In the genomic region with DNA sequence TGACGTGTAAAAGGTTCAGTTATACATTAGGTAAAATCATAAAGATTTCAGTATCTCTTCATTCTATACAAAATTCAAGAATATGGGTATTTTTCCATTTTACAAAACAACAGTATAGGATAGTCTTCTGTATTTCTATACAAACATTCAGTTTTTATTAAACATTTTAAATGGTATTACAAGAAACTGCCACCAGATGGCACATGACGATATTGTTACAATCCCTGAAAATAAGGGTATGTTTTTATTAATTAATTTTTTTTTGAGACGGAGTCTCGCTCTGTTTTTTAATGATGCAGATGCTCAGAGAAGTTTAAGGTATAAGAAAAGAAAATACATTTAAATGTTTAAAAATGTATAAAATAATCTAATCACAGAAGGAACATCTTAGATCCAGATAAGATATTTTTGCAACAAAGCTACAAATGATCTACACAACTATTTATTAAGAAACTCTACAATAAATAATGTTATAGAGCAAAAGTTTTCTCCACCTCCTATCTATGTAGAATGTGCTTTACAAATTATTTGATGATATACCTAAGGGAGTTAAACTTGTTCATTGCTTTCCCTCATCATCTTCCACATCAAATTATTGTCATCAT, we compare ENCODE assay signal across 8 cellular contexts. TPM values are rescaled to one million over a fixed set of nuclear protein-coding genes. Genes with fewer than 3 reads are reported as not detected.
DNase-seq lines count a peak whose midpoint lies in the region; ATAC-seq, FAIRE-seq and TF ChIP-seq lines count a peak whose summit lies in the region.

No MANE protein-coding gene starts in this region.

- H3K4me3 ChIP-seq in LNCaP clone FGC (ENCODE audit: low read depth, low read length): no peak overlapping the region

- ATAC-seq in HG03039 (IDR thresholded peaks at IDR 0.05; ENCODE audit: unreplicated experiment): no peak

- FAIRE-seq in GM12891 (lab: Jason Lieb, UNC): no peak

- peak; percentile 44 for TF ChIP-seq CTCF in LNCaP clone FGC (IDR thresholded peaks at IDR 0.05; ENCODE audit: control insufficient read depth, extremely low read depth, insufficient read depth)

- TF ChIP-seq POLR2A in GM12891 (IDR thresholded peaks at IDR 0.05; ENCODE audit: low read depth, low read length): no peak

- peak; percentile 8 for DNase-seq in activated CD8-positive, alpha-beta memory T cell treated with anti-CD3 and anti-CD28 coated beads, Interleukin-2, amount 50 U/mL, for 1 hour (ENCODE audit: extremely low read depth)
- DNase-seq in activated CD8-positive, alpha-beta memory T cell treated with anti-CD3 and anti-CD28 coated beads, Interleukin-2, amount 50 U/mL, for 4 hours: no peak
- DNase-seq in LNCaP clone FGC (ENCODE audit: low read depth): peak; percentile 18
- DNase-seq in SW480 (ENCODE audit: low spot score): peak; percentile 49
- peak; percentile 80 for DNase-seq in fibroblast of peridontal ligament (ENCODE audit: extremely low read depth)
- DNase-seq in renal cortical epithelial cell (ENCODE audit: low read depth): peak; percentile 56
- no peak for DNase-seq in GM12891 (ENCODE audit: insufficient read length, low spot score)

TF ChIP-seq in GM12891, 5 proteins besides CTCF, POLR2A, EP300 and RAD21:
- TF ChIP-seq TAF1 (IDR thresholded peaks at IDR 0.05; ENCODE audit: low read depth, low read length) (no peak), SPI1 (IDR thresholded peaks at IDR 0.05; ENCODE audit: low read depth, low read length) (no peak), POLR2AphosphoS5 (IDR thresholded peaks at IDR 0.05; ENCODE audit: low read depth, low read length) (no peak), PAX5 (IDR thresholded peaks at IDR 0.05; ENCODE audit: insufficient read depth, low read length, severe bottlenecking) (no peak), POU2F2 (IDR thresholded peaks at IDR 0.05; ENCODE audit: low read depth, low read length) (no peak)

RNA-seq across cellular contexts. Expression of a gene that starts 23.5 kb away (rescaled TPM):
- total RNA-seq in renal cortical epithelial cell: 8.0 and 33.0 TPM in 2 replicates
- 7.6 TPM for polyA plus RNA-seq in GM12891 (2012; ENCODE audit: low read depth, missing spikeins)

RNA-seq across cellular contexts. Expression of a gene that starts 35.7 kb away (rescaled TPM):
- 2.1 and 4.6 TPM in 2 replicates for total RNA-seq in renal cortical epithelial cell
- polyA plus RNA-seq in GM12891 (2012; ENCODE audit: low read depth, missing spikeins): 19.8 TPM

RNA-seq across cellular contexts. Expression of a gene that starts 51.6 kb away (rescaled TPM):
- total RNA-seq in renal cortical epithelial cell: 7.5 and 8.5 TPM in 2 replicates
- polyA plus RNA-seq in GM12891 (2012; ENCODE audit: low read depth, missing spikeins): 0.42 TPM

Comparison
In these comparisons a context has a peak if more than half of its experiments do, and no peak if none do; other contexts are left out.
1. DNase-seq: peak in activated CD8-positive, alpha-beta memory T cell treated with anti-CD3 and anti-CD28 coated beads, Interleukin-2, amount 50 U/mL, for 1 hour (single experiment), LNCaP clone FGC (single experiment), SW480 (single experiment), fibroblast of peridontal ligament (single experiment) and renal cortical epithelial cell (single experiment); none in activated CD8-positive, alpha-beta memory T cell treated with anti-CD3 and anti-CD28 coated beads, Interleukin-2, amount 50 U/mL, for 4 hours (single experiment) and GM12891 (single experiment).